7 cellular contexts compared by ENCODE assay signal in genomic region chr18:46155652-46156051, GRCh38. TPM values are rescaled to one million over a fixed set of nuclear protein-coding genes. Genes with fewer than 3 reads are reported as not detected.
DNase-seq lines count a peak whose midpoint lies in the region; ATAC-seq and TF ChIP-seq lines count a peak whose summit lies in the region.

No MANE protein-coding gene starts in this region.

- no peak for TF ChIP-seq CTCF in fibroblast of the aortic adventitia (IDR thresholded peaks at IDR 0.05; ENCODE audit: insufficient read depth, low read length)

- DNase-seq in HS-5 (ENCODE audit: low read depth) (peak; percentile 74), fibroblast of the aortic adventitia (ENCODE audit: low read depth) (peak; percentile 93), COR-L47 (lab: John Stamatoyannopoulos, UW) (no peak), NCI-H2029 treated with DMSO at 0.1 percent for 48 hours (lab: John Stamatoyannopoulos, UW) (no peak)
- DNase-seq in activated CD4-positive, alpha-beta T cell treated with anti-CD3 and anti-CD28 coated beads, Interleukin-2, amount 50 U/mL, for 4 hours = peak; percentile 39 to 52
- peak in 4 of 6 experiments; percentile 5 to 56 (median 52) for DNase-seq in stimulated activated naive CD4-positive, alpha-beta T cell (lab: John Stamatoyannopoulos, UW)

- H3K4me3 ChIP-seq in fibroblast of the aortic adventitia (ENCODE audit: low read depth, low read length) = no peak overlapping the region

- ATAC-seq in GM21529 (IDR thresholded peaks at IDR 0.05; ENCODE audit: unreplicated experiment) = no peak

RNA-seq across cellular contexts. Expression of gene HAUS1, which starts 51.5 kb away (rescaled TPM):
- total RNA-seq in fibroblast of the aortic adventitia (ENCODE audit: low replicate concordance) = 22.2 and 54.7 TPM in 2 replicates

RNA-seq across cellular contexts. Expression of gene ATP5F1A, which starts 57.6 kb away (rescaled TPM):
- total RNA-seq in fibroblast of the aortic adventitia (ENCODE audit: low replicate concordance) = 609 and 2,625 TPM in 2 replicates

Comparison
In these comparisons a context has a peak if more than half of its experiments do, and no peak if none do; other contexts are left out.
1. DNase-seq: peak in HS-5 (single experiment), activated CD4-positive, alpha-beta T cell treated with anti-CD3 and anti-CD28 coated beads, Interleukin-2, amount 50 U/mL, for 4 hours (2 of 2), fibroblast of the aortic adventitia (single experiment) and stimulated activated naive CD4-positive, alpha-beta T cell (4 of 6); none in COR-L47 (single experiment) and NCI-H2029 treated with DMSO at 0.1 percent for 48 hours (single experiment).